Comparison of ENCODE assay signal across 10 cellular contexts in the genomic region with DNA sequence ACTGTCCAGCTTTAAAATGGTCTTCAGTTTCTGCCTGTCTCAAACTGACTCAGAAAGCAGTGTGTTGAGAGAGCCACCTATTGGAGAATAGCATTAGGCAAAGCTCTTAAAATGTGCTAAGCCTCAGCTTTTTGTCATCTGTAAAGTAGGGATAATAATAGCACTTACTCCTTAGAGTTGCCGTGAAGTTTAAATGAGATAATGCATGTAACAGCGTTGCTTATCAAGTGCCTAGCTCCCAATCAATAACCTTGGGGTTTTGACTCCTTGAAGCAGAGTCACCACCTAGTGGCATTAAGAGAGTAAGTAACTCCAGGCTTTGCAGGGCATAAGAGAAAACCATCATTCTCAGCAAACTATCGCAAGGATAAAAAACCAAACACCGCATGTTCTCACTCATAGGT.
A peak's percentile ranks its signal among the peaks of the same experiment; 100 is the strongest.
DNase-seq lines count a peak whose midpoint lies in the region; ATAC-seq and TF ChIP-seq lines count a peak whose summit lies in the region.
"Had no signal": no experiment of that assay in that cellular context is flagged by ENCODE, and none has a peak within 500 bp of the region (broad histone marks: within the 10 kb centered on the region; RNA-seq: fewer than 3 reads in every experiment).

No MANE protein-coding gene starts in this region.

- no peak for TF ChIP-seq POLR2A in heart left ventricle (IDR thresholded peaks at IDR 0.05)
- TF ChIP-seq POLR2A in stomach (IDR thresholded peaks at IDR 0.05) = no peak

- DNase-seq in heart left ventricle (no peak), left cardiac atrium (no peak), foreskin fibroblast (peak; percentile 10 to 44), upper lobe of right lung (no peak), MG63 (no peak), NCI-H774 (lab: John Stamatoyannopoulos, UW) (no peak), stomach (no peak)
- DNase-seq: activated gamma-delta T cell had no signal

- peaks cover 0 to 2% (median 0%) of the 10 kb centered on the region in 12 donors for H3K9me3 ChIP-seq in heart left ventricle
- no peaks in the 10 kb centered on the region for H3K9me3 ChIP-seq in OCI-LY3 (ENCODE audit: insufficient read depth, low read length)
- no peaks in the 10 kb centered on the region for H3K9me3 ChIP-seq in upper lobe of right lung
- H3K9me3 ChIP-seq in MG63 = no peaks in the 10 kb centered on the region
- H3K9me3 ChIP-seq in stomach = peaks cover 0 to under 1% (median 0%) of the 10 kb centered on the region in 4 donors

- no peak overlapping the region for H2AFZ ChIP-seq in OCI-LY3 (ENCODE audit: low read depth, low read length)

- no peak overlapping the region for H3K27ac ChIP-seq in heart left ventricle
- no peak overlapping the region for H3K27ac ChIP-seq in OCI-LY3 (ENCODE audit: low read length)
- no peak overlapping the region for H3K27ac ChIP-seq in upper lobe of right lung
- H3K27ac ChIP-seq in stomach = no peak overlapping the region

- no peak overlapping the region for H3K9ac ChIP-seq in OCI-LY3 (ENCODE audit: low read length)

- H3K4me3 ChIP-seq in heart left ventricle = no peak overlapping the region
- H3K4me3 ChIP-seq in OCI-LY3 (ENCODE audit: low read length) = no peak overlapping the region
- no peak overlapping the region for H3K4me3 ChIP-seq in foreskin fibroblast (ENCODE audit: low read depth in 1 of 2, low read length in 2 of 2)
- H3K4me3 ChIP-seq in upper lobe of right lung = no peak overlapping the region
- no peak overlapping the region for H3K4me3 ChIP-seq in MG63
- no peak overlapping the region for H3K4me3 ChIP-seq in stomach

- intact Hi-C loops in heart left ventricle (cut with DNase I) = loop anchor here in 3 of 10 donors (5.0 to 10.0 kb wide), 4 partner anchors 55 to 80 kb away; no protein-coding TSS in a partner anchor
- intact Hi-C loops in left cardiac atrium (cut with DNase I) = no loop called here
- intact Hi-C loops in upper lobe of right lung (cut with DNase I) = no loop called here
- intact Hi-C loops in stomach (cut with DNase I; ENCODE audit: low total_unique reads) = no loop called here

- no peaks in the 10 kb centered on the region for H4K20me1 ChIP-seq in OCI-LY3 (ENCODE audit: insufficient read depth, low read length)

- TF ChIP-seq EP300 in stomach (IDR thresholded peaks at IDR 0.05) = no peak

- peak in 10 of 12 donors; percentile 20 to 61 (median 38) for TF ChIP-seq CTCF in heart left ventricle (IDR thresholded peaks at IDR 0.05)
- peak; percentile 62 for TF ChIP-seq CTCF in OCI-LY3 (IDR thresholded peaks at IDR 0.05; ENCODE audit: low read depth, low read length)
- TF ChIP-seq CTCF in foreskin fibroblast (IDR thresholded peaks at IDR 0.05; ENCODE audit: low read depth, low read length) = peak; percentile 25
- TF ChIP-seq CTCF in upper lobe of right lung (IDR thresholded peaks at IDR 0.05) = peak; percentile 27
- peak in 1 of 7 experiments; percentile 14 for TF ChIP-seq CTCF in stomach (IDR thresholded peaks at IDR 0.05)

- H3K36me3 ChIP-seq in heart left ventricle (no peaks in the 10 kb centered on the region), OCI-LY3 (replicated peaks; ENCODE audit: low read depth, low read length) (no peaks in the 10 kb centered on the region), upper lobe of right lung (no peaks in the 10 kb centered on the region), MG63 (no peaks in the 10 kb centered on the region), stomach (no peaks in the 10 kb centered on the region)

- H3K79me2 ChIP-seq in OCI-LY3 (ENCODE audit: low read length) = no peaks in the 10 kb centered on the region

- peaks cover 0 to 21% (median 0%) of the 10 kb centered on the region in 9 donors for H3K27me3 ChIP-seq in heart left ventricle
- no peaks in the 10 kb centered on the region for H3K27me3 ChIP-seq in OCI-LY3 (ENCODE audit: low read depth, low read length)
- no peaks in the 10 kb centered on the region for H3K27me3 ChIP-seq in upper lobe of right lung
- peaks cover 9% of the 10 kb centered on the region for H3K27me3 ChIP-seq in MG63
- peaks cover 0 to 28% (median 6%) of the 10 kb centered on the region in 3 donors for H3K27me3 ChIP-seq in stomach

- ATAC-seq in heart left ventricle (no peak), left cardiac atrium (no peak), upper lobe of right lung (no peak)
- ATAC-seq: esophagus mucosa had no signal

- H3K4me2 ChIP-seq in OCI-LY3 (ENCODE audit: low read length) = no peak overlapping the region

- 34 to 54% (median 37%) methylated on average over 4 of the region's 4 CpGs for WGBS in heart left ventricle, 4 donors
- 50 to 56% (median 53%) methylated on average over 4 of the region's 4 CpGs for WGBS in stomach, 5 donors

- H3K4me1 ChIP-seq in heart left ventricle (no peaks in the 10 kb centered on the region), OCI-LY3 (ENCODE audit: low read length) (no peaks in the 10 kb centered on the region), upper lobe of right lung (no peaks in the 10 kb centered on the region), stomach (no peaks in the 10 kb centered on the region)

Comparison
In these comparisons a context has a peak if more than half of its experiments do, and no peak if none do; other contexts are left out.
1. DNase-seq: peak in foreskin fibroblast (2 of 2); none in heart left ventricle (0 of 5), left cardiac atrium (single experiment), upper lobe of right lung (single experiment), MG63 (single experiment), NCI-H774 (single experiment) and stomach (single experiment).